1 cellular context compared by ENCODE assay signal in the genomic region with DNA sequence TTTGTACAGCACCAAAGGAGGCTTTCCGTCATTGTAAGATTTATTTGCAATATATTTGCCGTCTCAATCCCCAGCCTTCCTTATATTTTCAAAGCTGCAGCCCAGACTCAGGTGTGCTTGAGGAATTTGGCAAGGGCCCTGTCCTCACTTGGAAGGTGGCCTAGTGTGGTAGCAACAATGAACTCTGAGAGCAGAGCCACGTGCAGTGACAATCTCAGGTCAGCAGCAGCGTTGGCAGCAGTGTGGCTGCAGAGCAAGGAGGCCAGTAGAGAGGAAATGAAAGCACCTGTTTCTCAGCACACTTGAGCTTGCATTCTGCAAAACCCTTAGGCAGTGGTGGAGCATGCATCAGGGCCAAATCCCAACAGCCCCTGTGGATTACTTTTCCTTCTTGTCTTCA.
TF ChIP-seq lines count a peak whose summit lies in the region.

No MANE protein-coding gene starts in this region.

TF ChIP-seq in GM23338, 12 proteins besides CTCF, POLR2A, EP300 and RAD21 (continued from another document):
- TF ChIP-seq, protein P1, sequence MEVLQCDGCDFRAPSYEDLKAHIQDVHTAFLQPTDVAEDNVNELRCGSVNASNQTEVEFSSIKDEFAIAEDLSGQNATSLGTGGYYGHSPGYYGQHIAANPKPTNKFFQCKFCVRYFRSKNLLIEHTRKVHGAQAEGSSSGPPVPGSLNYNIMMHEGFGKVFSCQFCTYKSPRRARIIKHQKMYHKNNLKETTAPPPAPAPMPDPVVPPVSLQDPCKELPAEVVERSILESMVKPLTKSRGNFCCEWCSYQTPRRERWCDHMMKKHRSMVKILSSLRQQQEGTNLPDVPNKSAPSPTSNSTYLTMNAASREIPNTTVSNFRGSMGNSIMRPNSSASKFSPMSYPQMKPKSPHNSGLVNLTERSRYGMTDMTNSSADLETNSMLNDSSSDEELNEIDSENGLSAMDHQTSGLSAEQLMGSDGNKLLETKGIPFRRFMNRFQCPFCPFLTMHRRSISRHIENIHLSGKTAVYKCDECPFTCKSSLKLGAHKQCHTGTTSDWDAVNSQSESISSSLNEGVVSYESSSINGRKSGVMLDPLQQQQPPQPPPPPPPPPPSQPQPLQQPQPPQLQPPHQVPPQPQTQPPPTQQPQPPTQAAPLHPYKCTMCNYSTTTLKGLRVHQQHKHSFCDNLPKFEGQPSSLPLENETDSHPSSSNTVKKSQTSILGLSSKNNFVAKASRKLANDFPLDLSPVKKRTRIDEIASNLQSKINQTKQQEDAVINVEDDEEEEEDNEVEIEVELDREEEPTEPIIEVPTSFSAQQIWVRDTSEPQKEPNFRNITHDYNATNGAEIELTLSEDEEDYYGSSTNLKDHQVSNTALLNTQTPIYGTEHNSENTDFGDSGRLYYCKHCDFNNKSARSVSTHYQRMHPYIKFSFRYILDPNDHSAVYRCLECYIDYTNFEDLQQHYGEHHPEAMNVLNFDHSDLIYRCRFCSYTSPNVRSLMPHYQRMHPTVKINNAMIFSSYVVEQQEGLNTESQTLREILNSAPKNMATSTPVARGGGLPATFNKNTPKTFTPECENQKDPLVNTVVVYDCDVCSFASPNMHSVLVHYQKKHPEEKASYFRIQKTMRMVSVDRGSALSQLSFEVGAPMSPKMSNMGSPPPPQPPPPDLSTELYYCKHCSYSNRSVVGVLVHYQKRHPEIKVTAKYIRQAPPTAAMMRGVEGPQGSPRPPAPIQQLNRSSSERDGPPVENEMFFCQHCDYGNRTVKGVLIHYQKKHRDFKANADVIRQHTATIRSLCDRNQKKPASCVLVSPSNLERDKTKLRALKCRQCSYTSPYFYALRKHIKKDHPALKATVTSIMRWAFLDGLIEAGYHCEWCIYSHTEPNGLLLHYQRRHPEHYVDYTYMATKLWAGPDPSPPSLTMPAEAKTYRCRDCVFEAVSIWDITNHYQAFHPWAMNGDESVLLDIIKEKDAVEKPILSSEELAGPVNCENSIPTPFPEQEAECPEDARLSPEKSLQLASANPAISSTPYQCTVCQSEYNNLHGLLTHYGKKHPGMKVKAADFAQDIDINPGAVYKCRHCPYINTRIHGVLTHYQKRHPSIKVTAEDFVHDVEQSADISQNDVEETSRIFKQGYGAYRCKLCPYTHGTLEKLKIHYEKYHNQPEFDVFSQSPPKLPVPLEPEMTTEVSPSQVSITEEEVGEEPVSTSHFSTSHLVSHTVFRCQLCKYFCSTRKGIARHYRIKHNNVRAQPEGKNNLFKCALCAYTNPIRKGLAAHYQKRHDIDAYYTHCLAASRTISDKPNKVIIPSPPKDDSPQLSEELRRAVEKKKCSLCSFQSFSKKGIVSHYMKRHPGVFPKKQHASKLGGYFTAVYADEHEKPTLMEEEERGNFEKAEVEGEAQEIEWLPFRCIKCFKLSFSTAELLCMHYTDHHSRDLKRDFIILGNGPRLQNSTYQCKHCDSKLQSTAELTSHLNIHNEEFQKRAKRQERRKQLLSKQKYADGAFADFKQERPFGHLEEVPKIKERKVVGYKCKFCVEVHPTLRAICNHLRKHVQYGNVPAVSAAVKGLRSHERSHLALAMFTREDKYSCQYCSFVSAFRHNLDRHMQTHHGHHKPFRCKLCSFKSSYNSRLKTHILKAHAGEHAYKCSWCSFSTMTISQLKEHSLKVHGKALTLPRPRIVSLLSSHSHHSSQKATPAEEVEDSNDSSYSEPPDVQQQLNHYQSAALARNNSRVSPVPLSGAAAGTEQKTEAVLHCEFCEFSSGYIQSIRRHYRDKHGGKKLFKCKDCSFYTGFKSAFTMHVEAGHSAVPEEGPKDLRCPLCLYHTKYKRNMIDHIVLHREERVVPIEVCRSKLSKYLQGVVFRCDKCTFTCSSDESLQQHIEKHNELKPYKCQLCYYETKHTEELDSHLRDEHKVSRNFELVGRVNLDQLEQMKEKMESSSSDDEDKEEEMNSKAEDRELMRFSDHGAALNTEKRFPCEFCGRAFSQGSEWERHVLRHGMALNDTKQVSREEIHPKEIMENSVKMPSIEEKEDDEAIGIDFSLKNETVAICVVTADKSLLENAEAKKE (CRISPR knock-in tag; IDR thresholded peaks at IDR 0.05): no peak
- TF ChIP-seq EZH2phosphoT487 (IDR thresholded peaks at IDR 0.05; ENCODE audit: unreplicated experiment): no peak
- TF ChIP-seq ZNF331 (CRISPR knock-in tag; IDR thresholded peaks at IDR 0.05; ENCODE audit: low read depth): no peak
- TF ChIP-seq, protein P2, sequence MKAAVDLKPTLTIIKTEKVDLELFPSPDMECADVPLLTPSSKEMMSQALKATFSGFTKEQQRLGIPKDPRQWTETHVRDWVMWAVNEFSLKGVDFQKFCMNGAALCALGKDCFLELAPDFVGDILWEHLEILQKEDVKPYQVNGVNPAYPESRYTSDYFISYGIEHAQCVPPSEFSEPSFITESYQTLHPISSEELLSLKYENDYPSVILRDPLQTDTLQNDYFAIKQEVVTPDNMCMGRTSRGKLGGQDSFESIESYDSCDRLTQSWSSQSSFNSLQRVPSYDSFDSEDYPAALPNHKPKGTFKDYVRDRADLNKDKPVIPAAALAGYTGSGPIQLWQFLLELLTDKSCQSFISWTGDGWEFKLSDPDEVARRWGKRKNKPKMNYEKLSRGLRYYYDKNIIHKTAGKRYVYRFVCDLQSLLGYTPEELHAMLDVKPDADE (IDR thresholded peaks at IDR 0.05): no peak
- TF ChIP-seq POLR2AphosphoS5 (IDR thresholded peaks at IDR 0.05; ENCODE audit: low read depth): no peak
- TF ChIP-seq STAT1 (IDR thresholded peaks at IDR 0.05; ENCODE audit: unreplicated experiment): no peak
- no peak for TF ChIP-seq ZNF114 (CRISPR knock-in tag; IDR thresholded peaks at IDR 0.05)
- no peak for TF ChIP-seq NANOG (IDR thresholded peaks at IDR 0.05; ENCODE audit: borderline replicate concordance)
TF ChIP-seq in GM23338: peak in this region for 0.
